Comparison of ENCODE assay signal across 9 cellular contexts in genomic region chr10:109517748-109518147, GRCh38.
"Had no signal": no experiment of that assay in that cellular context is flagged by ENCODE, and none has a peak within 500 bp of the region (broad histone marks: within the 10 kb centered on the region; RNA-seq: fewer than 3 reads in every experiment).

No MANE protein-coding gene starts in this region.

- H3K4me3 ChIP-seq: GM23248, GM23338, HAP-1 had no signal

- ATAC-seq: GM23338, HCT116 had no signal

- H3K9me3 ChIP-seq: HAP-1 had no signal

- H3K36me3 ChIP-seq: HAP-1 had no signal

- DNase-seq: GM23248, GOT3, H7, H9, HCEC 1CT, HFFc6 had no signal
